Comparison of ENCODE assay signal across 1 cellular context in the genomic region with DNA sequence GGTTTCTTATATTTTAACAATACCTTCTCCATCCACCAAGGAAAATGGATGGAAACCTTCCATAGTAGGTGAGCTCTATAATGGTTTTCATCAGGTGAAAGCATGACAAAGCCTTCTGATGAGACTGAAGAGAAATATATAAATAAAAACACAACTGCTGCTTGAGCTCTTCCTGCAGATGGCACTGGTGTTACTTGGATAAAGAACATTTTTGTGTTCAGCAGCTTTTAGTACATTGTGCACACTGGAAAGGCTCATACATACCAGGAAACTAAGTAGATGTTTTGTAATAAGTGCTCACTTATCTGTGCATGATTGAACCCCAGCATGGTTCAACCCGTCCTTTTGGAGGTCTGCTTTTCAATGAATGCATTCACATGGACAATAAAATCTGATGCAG.
TF ChIP-seq lines count a peak whose summit lies in the region.

No MANE protein-coding gene starts in this region.

TF ChIP-seq in WTC11, 78 proteins besides CTCF, POLR2A, EP300 and RAD21 (continued from another document):
- TF ChIP-seq, protein P1, sequence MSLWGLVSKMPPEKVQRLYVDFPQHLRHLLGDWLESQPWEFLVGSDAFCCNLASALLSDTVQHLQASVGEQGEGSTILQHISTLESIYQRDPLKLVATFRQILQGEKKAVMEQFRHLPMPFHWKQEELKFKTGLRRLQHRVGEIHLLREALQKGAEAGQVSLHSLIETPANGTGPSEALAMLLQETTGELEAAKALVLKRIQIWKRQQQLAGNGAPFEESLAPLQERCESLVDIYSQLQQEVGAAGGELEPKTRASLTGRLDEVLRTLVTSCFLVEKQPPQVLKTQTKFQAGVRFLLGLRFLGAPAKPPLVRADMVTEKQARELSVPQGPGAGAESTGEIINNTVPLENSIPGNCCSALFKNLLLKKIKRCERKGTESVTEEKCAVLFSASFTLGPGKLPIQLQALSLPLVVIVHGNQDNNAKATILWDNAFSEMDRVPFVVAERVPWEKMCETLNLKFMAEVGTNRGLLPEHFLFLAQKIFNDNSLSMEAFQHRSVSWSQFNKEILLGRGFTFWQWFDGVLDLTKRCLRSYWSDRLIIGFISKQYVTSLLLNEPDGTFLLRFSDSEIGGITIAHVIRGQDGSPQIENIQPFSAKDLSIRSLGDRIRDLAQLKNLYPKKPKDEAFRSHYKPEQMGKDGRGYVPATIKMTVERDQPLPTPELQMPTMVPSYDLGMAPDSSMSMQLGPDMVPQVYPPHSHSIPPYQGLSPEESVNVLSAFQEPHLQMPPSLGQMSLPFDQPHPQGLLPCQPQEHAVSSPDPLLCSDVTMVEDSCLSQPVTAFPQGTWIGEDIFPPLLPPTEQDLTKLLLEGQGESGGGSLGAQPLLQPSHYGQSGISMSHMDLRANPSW (CRISPR knock-in tag; conservative IDR thresholded peaks at IDR 0.05; ENCODE audit: low read depth), result no peak
- TF ChIP-seq JAZF1 (CRISPR knock-in tag; IDR thresholded peaks at IDR 0.05) (no peak), ZNF232 (CRISPR knock-in tag; IDR thresholded peaks at IDR 0.05) (no peak), ETV6 (CRISPR knock-in tag; IDR thresholded peaks at IDR 0.05) (no peak), FOXJ3 (CRISPR knock-in tag; IDR thresholded peaks at IDR 0.05; ENCODE audit: borderline replicate concordance) (no peak), ZNF671 (CRISPR knock-in tag; IDR thresholded peaks at IDR 0.05) (no peak), SP1 (CRISPR knock-in tag; conservative IDR thresholded peaks at IDR 0.05) (no peak), GRHL2 (CRISPR knock-in tag; IDR thresholded peaks at IDR 0.05; ENCODE audit: insufficient replicate concordance, severe bottlenecking) (no peak)
- TF ChIP-seq, protein P2, sequence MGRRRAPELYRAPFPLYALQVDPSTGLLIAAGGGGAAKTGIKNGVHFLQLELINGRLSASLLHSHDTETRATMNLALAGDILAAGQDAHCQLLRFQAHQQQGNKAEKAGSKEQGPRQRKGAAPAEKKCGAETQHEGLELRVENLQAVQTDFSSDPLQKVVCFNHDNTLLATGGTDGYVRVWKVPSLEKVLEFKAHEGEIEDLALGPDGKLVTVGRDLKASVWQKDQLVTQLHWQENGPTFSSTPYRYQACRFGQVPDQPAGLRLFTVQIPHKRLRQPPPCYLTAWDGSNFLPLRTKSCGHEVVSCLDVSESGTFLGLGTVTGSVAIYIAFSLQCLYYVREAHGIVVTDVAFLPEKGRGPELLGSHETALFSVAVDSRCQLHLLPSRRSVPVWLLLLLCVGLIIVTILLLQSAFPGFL (CRISPR knock-in tag; IDR thresholded peaks at IDR 0.05; ENCODE audit: borderline replicate concordance), result no peak
- TF ChIP-seq, protein P3, sequence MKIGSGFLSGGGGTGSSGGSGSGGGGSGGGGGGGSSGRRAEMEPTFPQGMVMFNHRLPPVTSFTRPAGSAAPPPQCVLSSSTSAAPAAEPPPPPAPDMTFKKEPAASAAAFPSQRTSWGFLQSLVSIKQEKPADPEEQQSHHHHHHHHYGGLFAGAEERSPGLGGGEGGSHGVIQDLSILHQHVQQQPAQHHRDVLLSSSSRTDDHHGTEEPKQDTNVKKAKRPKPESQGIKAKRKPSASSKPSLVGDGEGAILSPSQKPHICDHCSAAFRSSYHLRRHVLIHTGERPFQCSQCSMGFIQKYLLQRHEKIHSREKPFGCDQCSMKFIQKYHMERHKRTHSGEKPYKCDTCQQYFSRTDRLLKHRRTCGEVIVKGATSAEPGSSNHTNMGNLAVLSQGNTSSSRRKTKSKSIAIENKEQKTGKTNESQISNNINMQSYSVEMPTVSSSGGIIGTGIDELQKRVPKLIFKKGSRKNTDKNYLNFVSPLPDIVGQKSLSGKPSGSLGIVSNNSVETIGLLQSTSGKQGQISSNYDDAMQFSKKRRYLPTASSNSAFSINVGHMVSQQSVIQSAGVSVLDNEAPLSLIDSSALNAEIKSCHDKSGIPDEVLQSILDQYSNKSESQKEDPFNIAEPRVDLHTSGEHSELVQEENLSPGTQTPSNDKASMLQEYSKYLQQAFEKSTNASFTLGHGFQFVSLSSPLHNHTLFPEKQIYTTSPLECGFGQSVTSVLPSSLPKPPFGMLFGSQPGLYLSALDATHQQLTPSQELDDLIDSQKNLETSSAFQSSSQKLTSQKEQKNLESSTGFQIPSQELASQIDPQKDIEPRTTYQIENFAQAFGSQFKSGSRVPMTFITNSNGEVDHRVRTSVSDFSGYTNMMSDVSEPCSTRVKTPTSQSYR (CRISPR knock-in tag; IDR thresholded peaks at IDR 0.05), result no peak
